24 cellular contexts compared by ENCODE assay signal in the genomic region with DNA sequence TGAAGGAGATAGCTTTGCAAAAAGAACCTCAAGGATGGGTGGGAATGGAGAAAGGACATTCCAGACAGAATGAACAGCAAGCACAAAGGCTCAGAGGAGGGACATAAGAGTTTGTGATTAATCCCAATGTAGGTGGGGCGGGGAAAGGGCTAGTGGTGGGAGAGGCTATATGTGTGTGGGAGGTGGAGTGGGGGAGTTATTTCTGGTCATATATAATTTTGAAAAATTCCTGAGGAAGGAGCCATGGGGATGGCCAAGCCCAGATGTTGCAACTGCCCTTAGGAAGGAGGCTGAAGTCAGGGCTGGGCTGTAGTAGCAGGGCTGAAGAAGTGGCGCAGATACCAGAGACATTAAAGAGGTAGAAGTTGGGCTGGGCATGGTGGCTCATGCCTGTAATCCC. TPM values are rescaled to one million over a fixed set of nuclear protein-coding genes. Genes with fewer than 3 reads are reported as not detected.
"Had no signal": no experiment of that assay in that cellular context is flagged by ENCODE, and none has a peak within 500 bp of the region (broad histone marks: within the 10 kb centered on the region; RNA-seq: fewer than 3 reads in every experiment).

No MANE protein-coding gene starts in this region.

- DNase-seq: activated CD4-positive, alpha-beta T cell treated with anti-CD3 and anti-CD28 coated beads for 4 hours; activated CD4-positive, alpha-beta T cell treated with anti-CD3 and anti-CD28 coated beads, Interleukin-2, amount 50 U/mL, for 48 hours; activated CD4-positive, CD25-positive, alpha-beta regulatory T cell; activated CD8-positive, alpha-beta memory T cell treated with anti-CD3 and anti-CD28 coated beads, Interleukin-2, amount 50 U/mL, for 48 hours; activated naive CD4-positive, alpha-beta T cell; activated T-cell treated with anti-CD3 and anti-CD28 coated beads, Interleukin-2, amount 50 U/mL, for 4 hours; amniotic stem cell; dorsolateral prefrontal cortex; effector memory CD8-positive, alpha-beta T cell; foreskin melanocyte; kidney; naive thymus-derived CD4-positive, alpha-beta T cell; pancreas; psoas muscle; stimulated activated CD4-positive, alpha-beta T cell treated with anti-CD3 and anti-CD28 coated beads, Interleukin-12 subunit alpha, Interleukin-12 subunit beta, amount 100 ng/mL, for 4 hours; stimulated activated CD4-positive, alpha-beta T cell treated with anti-CD3 and anti-CD28 coated beads, Interleukin-4, amount 100 ng/mL, for 4 hours; thyroid gland had no signal

- H3K27me3 ChIP-seq: breast epithelium, dorsolateral prefrontal cortex, esophagus muscularis mucosa, pancreas, right atrium auricular region, thyroid gland had no signal

- H3K4me1 ChIP-seq: breast epithelium, esophagus muscularis mucosa, pancreas, right atrium auricular region, thyroid gland had no signal

- H3K9me3 ChIP-seq: breast epithelium, esophagus muscularis mucosa, pancreas, psoas muscle, right atrium auricular region, thyroid gland had no signal

- H3K27ac ChIP-seq: dorsolateral prefrontal cortex, esophagus muscularis mucosa, pancreas, psoas muscle, right atrium auricular region, thyroid gland had no signal

- H3K4me3 ChIP-seq: breast epithelium, dorsolateral prefrontal cortex, esophagus muscularis mucosa, lung, pancreas, psoas muscle, right atrium auricular region, thyroid gland had no signal

- H3K36me3 ChIP-seq: breast epithelium, pancreas, right atrium auricular region, thyroid gland had no signal

RNA-seq across cellular contexts. Expression of gene CCL27, which starts 13.4 kb away (rescaled TPM):
- total RNA-seq: breast epithelium; esophagus muscularis mucosa; kidney; naive thymus-derived CD4-positive, alpha-beta T cell; pancreas; right atrium auricular region; T-helper 1 cell treated with Interleukin-12 subunit alpha and Interleukin-12 subunit beta and Interleukin-4 antibody, amounts not matched to agents 30 ng/mL and 1 ng/mL, for 36 hours had no signal

RNA-seq across cellular contexts. Expression of gene CCL19, which starts 15.2 kb away (rescaled TPM):
- total RNA-seq: activated CD8-positive, alpha-beta memory T cell treated with anti-CD3 and anti-CD28 coated beads for 36 hours; activated T-helper 2 cell treated with anti-CD3 and anti-CD28 coated beads, Interferon-gamma antibody, Interleukin-2, Interleukin-4, amounts not matched to agents 10 μg/mL and 5 μg/mL and 100 μg/mL, durations not matched to agents 14 hours and 24 hours and 36 hours; naive thymus-derived CD4-positive, alpha-beta T cell; psoas muscle; T-helper 1 cell treated with Interleukin-12 subunit alpha and Interleukin-12 subunit beta and Interleukin-4 antibody, amounts not matched to agents 30 ng/mL and 1 ng/mL, for 36 hours had no signal

RNA-seq across cellular contexts. Expression of gene CCL21, which starts 34.1 kb away (rescaled TPM):
- total RNA-seq: activated CD8-positive, alpha-beta memory T cell treated with anti-CD3 and anti-CD28 coated beads for 36 hours; activated T-cell treated with anti-CD3 and anti-CD28 coated beads, Interleukin-2, amount 50 U/mL, for 4 hours; activated T-helper 2 cell treated with anti-CD3 and anti-CD28 coated beads, Interferon-gamma antibody, Interleukin-2, Interleukin-4, amounts not matched to agents 10 μg/mL and 5 μg/mL and 100 μg/mL, durations not matched to agents 14 hours and 24 hours and 36 hours; naive thymus-derived CD4-positive, alpha-beta T cell; T-helper 1 cell treated with Interleukin-12 subunit alpha and Interleukin-12 subunit beta and Interleukin-4 antibody, amounts not matched to agents 30 ng/mL and 1 ng/mL, for 36 hours had no signal
